Comparison of ENCODE assay signal across 9 cellular contexts in the genomic region with DNA sequence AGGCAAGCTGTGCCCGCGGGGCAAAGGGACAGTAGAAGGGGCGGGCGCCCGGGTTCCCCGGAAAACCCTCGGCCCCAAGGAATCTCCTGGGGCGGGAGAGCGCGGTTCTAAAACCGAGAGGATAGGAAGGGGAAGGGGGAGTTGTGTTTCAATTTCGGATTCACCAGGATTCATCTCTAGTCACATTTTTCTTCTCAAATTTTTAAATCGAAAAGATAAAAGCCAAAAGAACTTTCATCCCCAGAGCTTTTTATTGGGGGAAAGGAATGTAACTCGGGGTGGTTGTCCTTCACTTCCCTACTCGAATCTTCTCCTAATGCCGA. TPM values are rescaled to one million over a fixed set of nuclear protein-coding genes. Genes with fewer than 3 reads are reported as not detected.
DNase-seq lines count a peak whose midpoint lies in the region; ATAC-seq and TF ChIP-seq lines count a peak whose summit lies in the region.
"Had no signal": no experiment of that assay in that cellular context is flagged by ENCODE, and none has a peak within 500 bp of the region (broad histone marks: within the 10 kb centered on the region; RNA-seq: fewer than 3 reads in every experiment).

No MANE protein-coding gene starts in this region.

- H3K4me1 Mint-ChIP-seq in central memory CD8-positive, alpha-beta T cell = no peaks in the 10 kb centered on the region

- peak overlapping the region; percentile 75 for H3K4me3 Mint-ChIP-seq in central memory CD8-positive, alpha-beta T cell

- H3K9me3 ChIP-seq in heart right ventricle (no peaks in the 10 kb centered on the region), mucosa of stomach (ENCODE audit: control insufficient read depth, low read length) (no peaks in the 10 kb centered on the region), uterus (no peaks in the 10 kb centered on the region)

- no peaks in the 10 kb centered on the region for H3K9me3 Mint-ChIP-seq in central memory CD8-positive, alpha-beta T cell

- DNase-seq in heart right ventricle (no peak), left cardiac atrium (no peak), uterus (no peak), medulla oblongata (ENCODE audit: extremely low spot score) (no peak), nucleus accumbens (lab: John Stamatoyannopoulos, UW) (no peak)
- no peak for DNase-seq in central memory CD8-positive, alpha-beta T cell (ENCODE audit: low spot score in 2 of 2)
- DNase-seq: NCI-H510A treated with DMSO at 0.1 percent for 48 hours had no signal

- H3K4me1 ChIP-seq in heart right ventricle = peaks cover 0 to 49% (median 27%) of the 10 kb centered on the region in 9 donors
- H3K4me1 ChIP-seq in mucosa of stomach (ENCODE audit: control insufficient read depth, insufficient read depth, low read length) = peaks cover 28% of the 10 kb centered on the region
- peaks cover 0 to 5% of the 10 kb centered on the region in 2 donors for H3K4me1 ChIP-seq in uterus

- H3K36me3 ChIP-seq in heart right ventricle (peaks cover 0 to 22% (median under 1%) of the 10 kb centered on the region in 9 donors), mucosa of stomach (ENCODE audit: control insufficient read depth, insufficient read depth, low read length) (no peaks in the 10 kb centered on the region), uterus (no peaks in the 10 kb centered on the region)

- H3K27ac Mint-ChIP-seq in central memory CD8-positive, alpha-beta T cell (ENCODE audit: low read depth) = no peak overlapping the region

- intact Hi-C loops in heart right ventricle (cut with DNase I) (loop anchor here in 5 of 10 donors (5.0 to 10.0 kb wide), 10 partner anchors 140 to 418 kb away; no protein-coding TSS in a partner anchor), left cardiac atrium (cut with DNase I) (loop anchor here (10.0 kb wide), 1 partner anchor 220 kb away; no protein-coding TSS in a partner anchor), uterus (cut with DNase I; ENCODE audit: low total_unique reads) (no loop called here)

- WGBS in heart right ventricle, 2 donors = 2% methylated on average over 16 of the region's 16 CpGs

- peaks cover 2% of the 10 kb centered on the region for H3K36me3 Mint-ChIP-seq in central memory CD8-positive, alpha-beta T cell (ENCODE audit: insufficient read depth)

- TF ChIP-seq POLR2A in uterus (IDR thresholded peaks at IDR 0.05) = no peak

- H3K27me3 ChIP-seq in heart right ventricle = peaks cover 0 to 72% (median 7%) of the 10 kb centered on the region in 7 donors
- H3K27me3 ChIP-seq in mucosa of stomach (ENCODE audit: control insufficient read depth, insufficient read depth, low read length) = peaks cover 62% of the 10 kb centered on the region
- peaks cover 0 to 3% of the 10 kb centered on the region in 2 donors for H3K27me3 ChIP-seq in uterus

- peaks cover 81% of the 10 kb centered on the region for H3K27me3 Mint-ChIP-seq in central memory CD8-positive, alpha-beta T cell

- H3K4me3 ChIP-seq in heart right ventricle (peak overlapping the region; percentile 52 to 83 (median 74)), mucosa of stomach (ENCODE audit: low read length) (no peak overlapping the region), uterus (peak overlapping the region; percentile 42 to 83)

- H3K27ac ChIP-seq in heart right ventricle (peak overlapping the region; percentile 86 to 98 (median 91)), uterus (peak overlapping the region; percentile 81 to 90)

- H3K9ac ChIP-seq in mucosa of stomach (ENCODE audit: low read length) = peak overlapping the region; percentile 69

- ATAC-seq in heart right ventricle (no peak), left cardiac atrium (no peak), HG03460 (IDR thresholded peaks at IDR 0.05; ENCODE audit: unreplicated experiment) (no peak)
- ATAC-seq in central memory CD8-positive, alpha-beta T cell (replicated peaks; ENCODE audit: extremely low read depth, poor library complexity, severe bottlenecking) = no peak

- TF ChIP-seq CTCF in heart right ventricle (IDR thresholded peaks at IDR 0.05) (no peak), uterus (IDR thresholded peaks at IDR 0.05) (no peak)

RNA-seq across cellular contexts. Expression of gene BMP4, which starts 1.4 kb away (rescaled TPM):
- total RNA-seq in heart right ventricle = 10 to 100 TPM in 1 of 10 donors, 1 to 10 TPM in 9; 4.4 to 10.6 (median 5.8) TPM
- 1 to 10 TPM; 4.7 to 5.0 TPM for polyA plus RNA-seq in heart right ventricle
- 10 to 100 TPM in 1 of 2 donors, 1 to 10 TPM in 1; 9.2 to 12.5 TPM for total RNA-seq in left cardiac atrium
- total RNA-seq in uterus = 100 to 1,000 TPM in 1 of 4 donors, 10 to 100 TPM in 3; 12.0 to 127 (median 14.9) TPM
